ENCODE assay signal across 8 cellular contexts in the genomic region with DNA sequence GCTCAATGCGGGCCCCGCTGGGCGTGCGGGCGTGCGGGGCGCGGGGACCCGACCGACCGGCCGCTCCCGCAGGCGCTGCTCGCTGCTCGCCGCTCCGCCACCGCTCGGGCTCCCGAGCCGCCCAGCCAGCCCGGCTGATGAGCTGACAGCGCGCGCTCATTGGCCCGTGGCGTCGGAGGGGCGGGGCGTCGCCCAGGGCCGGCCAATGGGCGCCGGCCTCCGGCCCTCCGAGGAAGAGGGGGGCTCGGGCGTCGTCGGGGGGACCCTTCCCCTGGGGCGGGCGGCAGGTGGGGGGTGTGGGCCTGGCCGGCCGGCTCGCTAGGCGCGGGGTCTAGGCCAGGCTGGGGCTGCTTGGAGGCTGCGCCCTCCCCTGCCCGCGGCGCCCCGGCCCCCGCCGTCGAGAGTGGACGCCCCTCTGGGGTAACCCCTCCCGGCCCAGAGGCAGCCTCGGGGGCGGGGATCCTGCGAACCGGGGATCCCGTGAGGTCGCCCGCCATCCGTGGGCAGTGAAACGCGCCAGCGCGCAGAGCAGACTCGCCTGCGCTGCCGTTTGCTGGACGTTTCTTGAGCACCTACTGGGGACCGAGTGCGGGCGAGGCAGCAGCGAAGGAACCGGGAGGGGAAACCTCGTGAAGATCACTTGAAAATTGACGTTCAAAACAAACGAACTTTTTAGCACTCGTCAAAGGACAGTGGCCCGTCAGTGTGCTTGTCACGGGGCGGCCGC. TPM values are rescaled to one million over a fixed set of nuclear protein-coding genes. Genes with fewer than 3 reads are reported as not detected.
DNase-seq lines count a peak whose midpoint lies in the region; ATAC-seq and TF ChIP-seq lines count a peak whose summit lies in the region.

A gene (minus strand): TSS at position 111 of the 727 bp plus-strand sequence. CDS start 111 bp downstream, outside the sequence.

- TF ChIP-seq POLR2A in testis (IDR thresholded peaks at IDR 0.05): no peak

- H3K27ac Mint-ChIP-seq in endothelial cell (ENCODE audit: unreplicated experiment): no peak within 1 kb of the TSS
- no peak within 1 kb of the TSS for H3K27ac Mint-ChIP-seq in naive thymus-derived CD8-positive, alpha-beta T cell

- peak within 1 kb of the TSS; percentile 25 to 41 for H3K27ac ChIP-seq in testis

- H3K9me3 Mint-ChIP-seq in endothelial cell (ENCODE audit: unreplicated experiment): no peaks in the 10 kb centered on the region
- H3K9me3 Mint-ChIP-seq in naive thymus-derived CD8-positive, alpha-beta T cell: no peaks in the 10 kb centered on the region

- H3K4me3 Mint-ChIP-seq in endothelial cell (ENCODE audit: unreplicated experiment): peak within 1 kb of the TSS; percentile 89
- H3K4me3 Mint-ChIP-seq in naive thymus-derived CD8-positive, alpha-beta T cell: peak within 1 kb of the TSS in 8 of 10 donors; percentile 36 to 76 (median 58)

- peak; percentile 32 for DNase-seq in DMS153 (lab: John Stamatoyannopoulos, UW)
- DNase-seq in NCI-H2029 (lab: John Stamatoyannopoulos, UW): peak; percentile 22
- peak; percentile 51 to 58 for DNase-seq in activated CD4-positive, alpha-beta T cell treated with anti-CD3 and anti-CD28 coated beads, Interleukin-2, amount 50 U/mL, for 48 hours
- DNase-seq in endothelial cell (ENCODE audit: low spot score): peak; percentile 81
- DNase-seq in naive thymus-derived CD8-positive, alpha-beta T cell: peak in 7 of 10 donors; percentile 8 to 52 (median 19)
- peak; percentile 85 for DNase-seq in testis

- peaks cover 15% of the 10 kb centered on the region for H3K27me3 Mint-ChIP-seq in endothelial cell (ENCODE audit: unreplicated experiment)
- H3K27me3 Mint-ChIP-seq in naive thymus-derived CD8-positive, alpha-beta T cell: peaks cover 37 to 77% (median 50%) of the 10 kb centered on the region in 5 donors

- no peaks in the 10 kb centered on the region for H3K27me3 ChIP-seq in testis

- 1 to 20% methylated on average over 1 to 56 of the region's 87 CpGs for WGBS in testis, 2 donors

- peaks cover 19% of the 10 kb centered on the region for H3K4me1 Mint-ChIP-seq in endothelial cell (ENCODE audit: unreplicated experiment)
- H3K4me1 Mint-ChIP-seq in naive thymus-derived CD8-positive, alpha-beta T cell: peaks cover 7 to 17% (median 14%) of the 10 kb centered on the region in 4 donors

- TF ChIP-seq CTCF in endothelial cell (IDR thresholded peaks at IDR 0.05; ENCODE audit: unreplicated experiment) (no peak), testis (IDR thresholded peaks at IDR 0.05) (no peak)

- H3K4me1 ChIP-seq in testis: peaks cover 10% of the 10 kb centered on the region

- no peaks in the 10 kb centered on the region for H3K9me3 ChIP-seq in testis

- peaks cover 5% of the 10 kb centered on the region for H3K36me3 Mint-ChIP-seq in endothelial cell (ENCODE audit: low read depth, unreplicated experiment)
- H3K36me3 Mint-ChIP-seq in naive thymus-derived CD8-positive, alpha-beta T cell: peaks cover 0 to 4% (median 0%) of the 10 kb centered on the region in 3 donors

- POLR2A ChIA-PET in naive thymus-derived CD8-positive, alpha-beta T cell (lab: Charles Lee): no interaction called here

- no peaks in the 10 kb centered on the region for H3K36me3 ChIP-seq in testis (ENCODE audit: low read depth, missing control alignments)

- ATAC-seq in naive thymus-derived CD8-positive, alpha-beta T cell: peak; percentile 73 to 81
- ATAC-seq in HG02884 (IDR thresholded peaks at IDR 0.05; ENCODE audit: unreplicated experiment): no peak
- ATAC-seq in HG03025 (IDR thresholded peaks at IDR 0.05; ENCODE audit: low FRiP score, unreplicated experiment): no peak

- H3K4me3 ChIP-seq in testis: peak within 1 kb of the TSS; percentile 50 to 53

- intact Hi-C loops in testis (cut with DNase I; ENCODE audit: low total_unique reads): no loop called here

RNA-seq across cellular contexts. Expression of the gene that starts here (rescaled TPM):
- total RNA-seq in endothelial cell (ENCODE audit: unreplicated experiment) (54.7 TPM), testis (10 to 100 TPM; 23.5 to 28.9 TPM)
- not detected for total RNA-seq in naive thymus-derived CD8-positive, alpha-beta T cell
- not detected for polyA plus RNA-seq in naive thymus-derived CD8-positive, alpha-beta T cell
- 11.0 TPM for polyA plus RNA-seq in testis (ENCODE audit: insufficient read depth, low read depth, low replicate concordance)

Comparison
In these comparisons a context has a peak if more than half of its experiments do, and no peak if none do; other contexts are left out.
1. RNA of the gene that starts here (total RNA-seq): 54.7 TPM in endothelial cell (single experiment) and 23.5 to 28.9 TPM in testis; not detected in naive thymus-derived CD8-positive, alpha-beta T cell; every median in the first group is over 10 times any median in the second.
2. RNA of the gene that starts here (polyA plus RNA-seq): 11.0 TPM in testis (single experiment); not detected in naive thymus-derived CD8-positive, alpha-beta T cell; every median in the first group is over 10 times any median in the second.
3. Peak in DNase-seq and ATAC-seq in naive thymus-derived CD8-positive, alpha-beta T cell; RNA of the gene not detected or under 1 TPM.
4. DNase-seq: peak in every context shown above with its lines; median percentile 85 in testis; 81 in endothelial cell; 54 in activated CD4-positive, alpha-beta T cell treated with anti-CD3 and anti-CD28 coated beads, Interleukin-2, amount 50 U/mL, for 48 hours; 32 in DMS153; 22 in NCI-H2029; 19 in naive thymus-derived CD8-positive, alpha-beta T cell.